1 cellular context compared by ENCODE assay signal in genomic region chr10:43816351-43817321, GRCh38.
TF ChIP-seq lines count a peak whose summit lies in the region.

No MANE protein-coding gene starts in this region.

TF ChIP-seq in K562, 482 proteins besides CTCF, POLR2A, EP300 and RAD21 (continued from another document):
- no peak for TF ChIP-seq MGA (IDR thresholded peaks at IDR 0.05)
- TF ChIP-seq ARHGAP35 (IDR thresholded peaks at IDR 0.05; ENCODE audit: partially characterized antibody), result no peak
- no peak for TF ChIP-seq POLR2H (tag; IDR thresholded peaks at IDR 0.05; ENCODE audit: low read depth)
- no peak for TF ChIP-seq ID3 (CRISPR knock-in tag; IDR thresholded peaks at IDR 0.05)
- no peak for TF ChIP-seq ID3 (tag; IDR thresholded peaks at IDR 0.05)
- no peak for TF ChIP-seq ZNF778 (CRISPR knock-in tag; IDR thresholded peaks at IDR 0.05)
